Comparison of ENCODE assay signal across 1 cellular context in the genomic region with DNA sequence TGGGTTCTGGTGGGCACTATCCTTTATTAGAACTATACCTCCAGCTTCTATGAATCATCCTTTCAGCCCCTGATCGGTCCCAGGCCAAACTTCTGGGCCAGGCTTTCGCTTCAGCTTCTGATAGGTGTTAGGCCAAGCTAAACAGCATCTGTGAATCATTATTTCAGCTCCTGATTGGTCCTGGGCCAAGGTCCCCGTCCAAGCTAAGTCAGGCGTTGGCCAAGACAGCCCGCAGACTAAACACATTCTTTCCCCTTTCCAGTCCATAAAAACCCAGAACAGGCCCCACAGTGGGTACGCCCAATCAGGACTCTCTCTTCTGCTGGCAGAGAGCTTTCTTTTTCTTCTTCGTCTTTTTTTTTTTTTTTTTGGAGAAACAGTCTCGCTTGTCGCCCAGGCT.
TF ChIP-seq lines count a peak whose summit lies in the region.

No MANE protein-coding gene starts in this region.

TF ChIP-seq in IMR-90, 13 proteins besides CTCF, POLR2A, EP300 and RAD21 (continued from another document):
- TF ChIP-seq, protein P1, sequence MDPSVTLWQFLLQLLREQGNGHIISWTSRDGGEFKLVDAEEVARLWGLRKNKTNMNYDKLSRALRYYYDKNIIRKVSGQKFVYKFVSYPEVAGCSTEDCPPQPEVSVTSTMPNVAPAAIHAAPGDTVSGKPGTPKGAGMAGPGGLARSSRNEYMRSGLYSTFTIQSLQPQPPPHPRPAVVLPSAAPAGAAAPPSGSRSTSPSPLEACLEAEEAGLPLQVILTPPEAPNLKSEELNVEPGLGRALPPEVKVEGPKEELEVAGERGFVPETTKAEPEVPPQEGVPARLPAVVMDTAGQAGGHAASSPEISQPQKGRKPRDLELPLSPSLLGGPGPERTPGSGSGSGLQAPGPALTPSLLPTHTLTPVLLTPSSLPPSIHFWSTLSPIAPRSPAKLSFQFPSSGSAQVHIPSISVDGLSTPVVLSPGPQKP (IDR thresholded peaks at IDR 0.05; ENCODE audit: borderline replicate concordance, low read depth, low read length) = no peak
- TF ChIP-seq NFE2L2 (IDR thresholded peaks at IDR 0.05; ENCODE audit: low read depth, low read length) (no peak), MAFK (IDR thresholded peaks at IDR 0.05; ENCODE audit: low read depth, low read length) (no peak)
